1 cellular context compared by ENCODE assay signal in genomic region chr19:35303357-35303915, GRCh38.
TF ChIP-seq lines count a peak whose summit lies in the region.

No MANE protein-coding gene starts in this region.

TF ChIP-seq in HEK293, 187 proteins besides CTCF, POLR2A, EP300 and RAD21 (continued from another document):
- TF ChIP-seq PRDM10 (tag by site-specific recombination; IDR thresholded peaks at IDR 0.05) = peak; percentile 63
- TF ChIP-seq ZNF416 (tag by site-specific recombination; IDR thresholded peaks at IDR 0.05) = no peak
- peak; percentile 22; the same call in 1 of the 2 replicates for TF ChIP-seq ZNF600 (tag by site-specific recombination; IDR thresholded peaks at IDR 0.05)
